25 cellular contexts compared by ENCODE assay signal in genomic region chr7:1487466-1487865, GRCh38. TPM values are rescaled to one million over a fixed set of nuclear protein-coding genes. Genes with fewer than 3 reads are reported as not detected.
DNase-seq lines count a peak whose midpoint lies in the region; ATAC-seq, FAIRE-seq and TF ChIP-seq lines count a peak whose summit lies in the region.
"Had no signal": no experiment of that assay in that cellular context is flagged by ENCODE, and none has a peak within 500 bp of the region (broad histone marks: within the 10 kb centered on the region; RNA-seq: fewer than 3 reads in every experiment).

No MANE protein-coding gene starts in this region.

- DNase-seq in HepG2 (ENCODE audit: low spot score) (no peak), right lobe of liver (no peak), neuronal stem cell (ENCODE audit: low spot score) (no peak), urothelium cell line (ENCODE audit: low spot score) (no peak), D341Med (ENCODE audit: low spot score) (no peak)
- no peak for DNase-seq in activated CD4-positive, alpha-beta T cell treated with anti-CD3 and anti-CD28 coated beads for 1 hour
- DNase-seq: AML-193; Caco-2; Calu3; CD4-positive, alpha-beta T cell; CD8-positive, alpha-beta T cell; DMS 273 treated with DMSO at 0.1 percent for 48 hours; DMS153; DMS53; DMS79; DND-41; EL; GDM1 had no signal

- H3K79me2 ChIP-seq in HepG2 (ENCODE audit: insufficient read depth, low read length): no peaks in the 10 kb centered on the region

- no peak overlapping the region for H2BK120ac ChIP-seq in neuronal stem cell (ENCODE audit: low read depth, low read length)

- no peak overlapping the region for H3K14ac ChIP-seq in neuronal stem cell (ENCODE audit: low read length)

- no peak for ATAC-seq in HepG2
- no peak for ATAC-seq in right lobe of liver
- ATAC-seq: A549; CD8-positive, alpha-beta T cell; GM12878 had no signal

- in situ Hi-C loops in HepG2 (cut with HindIII; ENCODE audit: extremely low pct_ligation_motif_present, low pct_unique_long_range_greater_than_20kb): no loop called here

- H2BK5ac ChIP-seq in neuronal stem cell (ENCODE audit: low read length): no peak overlapping the region

- H2AFZ ChIP-seq in HepG2 (ENCODE audit: low read length): no peak overlapping the region
- no peak overlapping the region for H2AFZ ChIP-seq in neuronal stem cell (ENCODE audit: low read length)

- H2AK5ac ChIP-seq in neuronal stem cell (ENCODE audit: low read depth, low read length): no peak overlapping the region

- H3K4me2 ChIP-seq in HepG2 (ENCODE audit: low read depth, low read length) (no peak overlapping the region), neuronal stem cell (ENCODE audit: insufficient read depth, low read length, poor library complexity, severe bottlenecking) (no peak overlapping the region)
- H3K4me2 ChIP-seq: A549; BLaER1 treated with 17β-estradiol and CSF1 and Interleukin-3, amounts not matched to agents 10 nM and 100 nM had no signal

- TF ChIP-seq CTCF in HepG2 (CRISPR knock-in tag; IDR thresholded peaks at IDR 0.05) (no peak), right lobe of liver (IDR thresholded peaks at IDR 0.05) (no peak)

- no peak overlapping the region for H3K18ac ChIP-seq in neuronal stem cell (ENCODE audit: low read length)

- H3K4ac ChIP-seq in neuronal stem cell (ENCODE audit: low read length): no peak overlapping the region

- intact Hi-C loops in HepG2 (cut with micrococcal nuclease; ENCODE audit: unreplicated experiment) (no loop called here), right lobe of liver (cut with DNase I) (no loop called here)

- H4K8ac ChIP-seq in neuronal stem cell (ENCODE audit: low read depth, low read length): no peak overlapping the region

- peaks cover 26 to 55% of the 10 kb centered on the region in 2 experiments; a peak in 4 of 5 replicates for H3K36me3 ChIP-seq in HepG2 (replicated peaks in 1 of 2; ENCODE audit: control insufficient read depth in 1 of 2, insufficient read depth in 2 of 2, low read length in 2 of 2)
- H3K36me3 ChIP-seq in right lobe of liver: peaks cover 0 to 52% (median 6%) of the 10 kb centered on the region in 4 donors
- H3K36me3 ChIP-seq in neuronal stem cell (replicated peaks in 1 of 2; ENCODE audit: control insufficient read depth in 2 of 2, insufficient read depth in 2 of 2, low read length in 2 of 2): peaks cover 64 to 96% of the 10 kb centered on the region in 2 donors

- POLR2A ChIA-PET in HepG2 (lab: Yijun Ruan, JAX): no interaction called here

- no peak for TF ChIP-seq EP300 in HepG2 (IDR thresholded peaks at IDR 0.05; ENCODE audit: low read depth in 2 of 2, low read length in 2 of 2)
- no peak for TF ChIP-seq EP300 in HepG2 (CRISPR knock-in tag; IDR thresholded peaks at IDR 0.05; ENCODE audit: borderline replicate concordance)

- FAIRE-seq in HepG2 (lab: Jason Lieb, UNC) (no peak), urothelium cell line (lab: Jason Lieb, UNC) (peak; percentile 74)
- FAIRE-seq: A549, GM12878, GM12892, GM18507 had no signal

- H2BK12ac ChIP-seq in neuronal stem cell (ENCODE audit: low read length): no peak overlapping the region

- no peak overlapping the region for H3K4me3 ChIP-seq in HepG2 (replicated peaks in 1 of 3; ENCODE audit: insufficient read depth in 1 of 3, low read depth in 2 of 3, low read length in 3 of 3)
- H3K4me3 ChIP-seq in right lobe of liver: no peak overlapping the region
- no peak overlapping the region for H3K4me3 ChIP-seq in neuronal stem cell (ENCODE audit: low read length in 2 of 2)
- H3K4me3 ChIP-seq: A549; BLaER1 treated with 17β-estradiol and CSF1 and Interleukin-3, amounts not matched to agents 10 nM and 100 nM; GM12878 had no signal

- no peaks in the 10 kb centered on the region for H3K4me1 ChIP-seq in HepG2 (ENCODE audit: insufficient read depth, low read length)
- H3K4me1 ChIP-seq in right lobe of liver: no peaks in the 10 kb centered on the region
- no peaks in the 10 kb centered on the region for H3K4me1 ChIP-seq in neuronal stem cell (ENCODE audit: control insufficient read depth in 2 of 2, insufficient read depth in 1 of 2, low read depth in 1 of 2, low read length in 2 of 2)
- H3K4me1 ChIP-seq: A549; BLaER1 treated with 17β-estradiol and CSF1 and Interleukin-3, amounts not matched to agents 10 nM and 100 nM; Caco-2 had no signal

- H4K91ac ChIP-seq in neuronal stem cell (ENCODE audit: low read depth, low read length, poor library complexity): no peak overlapping the region

- WGBS in HepG2 (ENCODE audit: low lambda C conversion rate): 90% methylated on average over 2 of the region's 25 CpGs
- 100% methylated on average over 1 of the region's 25 CpGs for WGBS in right lobe of liver (ENCODE audit: insufficient coverage, low coverage, low lambda C conversion rate, missing lambda C conversion rate)
- WGBS in neuronal stem cell (ENCODE audit: extremely low coverage in 2 of 2, insufficient read length in 2 of 2, insufficient replicate concordance in 1 of 2), 2 donors: no CpG with 5 or more reads among the region's 25 CpGs

- CTCF ChIA-PET in HepG2 (lab: Yijun Ruan, JAX; ENCODE audit: low intra/inter-chr PET ratio, low total read pairs): no interaction called here

- H2BK15ac ChIP-seq in neuronal stem cell (ENCODE audit: low read length): no peak overlapping the region

- peaks cover 16% of the 10 kb centered on the region for H3K79me1 ChIP-seq in neuronal stem cell (ENCODE audit: low read depth, low read length)

- BruUV-seq in HepG2 (replicated peaks; lab: Mats Ljungman, UMichigan): no TSS peak

- no peak overlapping the region for H3K23ac ChIP-seq in neuronal stem cell (ENCODE audit: low read depth, low read length, poor library complexity)

- no peak overlapping the region for H3K9ac ChIP-seq in HepG2 (ENCODE audit: insufficient read depth, low read depth, low read length)
- H3K9ac ChIP-seq in neuronal stem cell (ENCODE audit: low read depth, low read length, poor library complexity): peak overlapping the region; percentile 44
- H3K9ac ChIP-seq: BLaER1 treated with 17β-estradiol and CSF1 and Interleukin-3, amounts not matched to agents 10 nM and 100 nM had no signal

- no peaks in the 10 kb centered on the region for H4K20me1 ChIP-seq in HepG2 (ENCODE audit: insufficient read depth, low read length)

- no peak for TF ChIP-seq RAD21 in HepG2 (CRISPR knock-in tag; IDR thresholded peaks at IDR 0.05)

- no peak overlapping the region for H3K27ac ChIP-seq in HepG2 (ENCODE audit: extremely low read length, insufficient read depth, low read length)
- no peak overlapping the region for H3K27ac ChIP-seq in right lobe of liver
- H3K27ac ChIP-seq in neuronal stem cell (replicated peaks; ENCODE audit: low read length): no peak overlapping the region
- H3K27ac ChIP-seq: 22Rv1; A549; BLaER1 treated with 17β-estradiol and CSF1 and Interleukin-3, amounts not matched to agents 10 nM and 100 nM; C4-2B had no signal

- H3K27me3 ChIP-seq in HepG2 (ENCODE audit: control insufficient read depth in 1 of 2, insufficient read depth in 2 of 2, low read length in 2 of 2) (no peaks in the 10 kb centered on the region), right lobe of liver (no peaks in the 10 kb centered on the region), neuronal stem cell (ENCODE audit: control insufficient read depth in 3 of 3, insufficient read depth in 3 of 3, low read depth in 1 of 3, low read length in 3 of 3) (no peaks in the 10 kb centered on the region)
- H3K27me3 ChIP-seq: BLaER1 treated with 17β-estradiol and CSF1 and Interleukin-3, amounts not matched to agents 10 nM and 100 nM had no signal

- TF ChIP-seq POLR2A in HepG2 (IDR thresholded peaks at IDR 0.05; ENCODE audit: insufficient read depth in 1 of 2, low read depth in 2 of 2, low read length in 2 of 2) (no peak), right lobe of liver (IDR thresholded peaks at IDR 0.05) (no peak)

- H3K9me3 ChIP-seq in HepG2 (ENCODE audit: low read length): no peaks in the 10 kb centered on the region
- no peaks in the 10 kb centered on the region for H3K9me3 ChIP-seq in right lobe of liver
- H3K9me3 ChIP-seq in neuronal stem cell (replicated peaks in 1 of 2; ENCODE audit: control insufficient read depth in 2 of 2, insufficient read depth in 1 of 2, low read depth in 1 of 2, low read length in 2 of 2): no peaks in the 10 kb centered on the region
- H3K9me3 ChIP-seq: A549; BLaER1 treated with 17β-estradiol and CSF1 and Interleukin-3, amounts not matched to agents 10 nM and 100 nM; Caco-2 had no signal

RNA-seq across cellular contexts. Expression of gene INTS1, which starts 16.7 kb away (rescaled TPM):
- total RNA-seq in HepG2 (2016; rRNA removed; fragmentation: Illumina TruSeq; extraction: Trizol): 17.3 and 29.0 TPM in 2 replicates
- total RNA-seq in HepG2 (2016; cell fraction: cytosol; rRNA removed; fragmentation: Illumina TruSeq; extraction: Trizol; ENCODE audit: low read depth): 5.1 and 5.5 TPM in 2 replicates
- total RNA-seq in HepG2 (2016; cell fraction: insoluble cytoplasmic fraction; rRNA removed; fragmentation: Illumina TruSeq; extraction: Trizol): 10.4 and 29.7 TPM in 2 replicates
- total RNA-seq in HepG2 (2016; cell fraction: membrane; rRNA removed; fragmentation: Illumina TruSeq; extraction: Trizol): 7.6 and 9.1 TPM in 2 replicates
- 41.5 and 48.7 TPM in 2 replicates for total RNA-seq in HepG2 (2016; cell fraction: nucleus; rRNA removed; fragmentation: Illumina TruSeq; extraction: Trizol)
- 13.7 and 18.2 TPM in 2 replicates for polyA plus RNA-seq in HepG2 (2011; rRNA removed)
- polyA plus RNA-seq in HepG2 (2011; cell fraction: cytosol; rRNA removed): 13.7 and 18.1 TPM in 2 replicates
- polyA plus RNA-seq in HepG2 (2011; cell fraction: nucleus; rRNA removed): 167 and 254 TPM in 2 replicates
- 20.5 and 22.5 TPM in 2 replicates for polyA plus RNA-seq in HepG2 (2012)
- 3.9 and 4.3 TPM in 2 replicates for polyA plus RNA-seq in HepG2 (2016; cell fraction: cytosol; fragmentation: Illumina TruSeq; extraction: Trizol; ENCODE audit: low read depth)
- 11.9 and 26.2 TPM in 2 replicates for polyA plus RNA-seq in HepG2 (2016; cell fraction: insoluble cytoplasmic fraction; fragmentation: Illumina TruSeq; extraction: Trizol; ENCODE audit: low read depth)
- polyA plus RNA-seq in HepG2 (2016; cell fraction: membrane; fragmentation: Illumina TruSeq; extraction: Trizol; ENCODE audit: low read depth): 6.0 and 6.1 TPM in 2 replicates
- polyA plus RNA-seq in HepG2 (2016; cell fraction: nucleus; fragmentation: Illumina TruSeq; extraction: Trizol; ENCODE audit: insufficient read depth, low read depth): 118 and 123 TPM in 2 replicates
- polyA minus RNA-seq in HepG2 (2011; rRNA and poly(A)+ RNA removed; ENCODE audit: low replicate concordance): 33.5 and 55.8 TPM in 2 replicates
- 18.4 and 23.7 TPM in 2 replicates for polyA minus RNA-seq in HepG2 (2011; cell fraction: cytosol; rRNA and poly(A)+ RNA removed)
- polyA minus RNA-seq in HepG2 (2011; cell fraction: nucleus; rRNA and poly(A)+ RNA removed): 25.5 and 29.1 TPM in 2 replicates
- total RNA-seq in right lobe of liver: 10 to 100 TPM; 30.1 to 49.6 (median 41.2) TPM
- 25.3 TPM for polyA plus RNA-seq in neuronal stem cell (2013, experiment 1 of 2)
- 24.4 TPM for polyA plus RNA-seq in neuronal stem cell (2013, experiment 2 of 2)

RNA-seq across cellular contexts. Expression of gene MICALL2, which starts 28.2 kb away (rescaled TPM):
- total RNA-seq in HepG2 (2016; rRNA removed; fragmentation: Illumina TruSeq; extraction: Trizol) (1.8 and 5.8 TPM in 2 replicates), right lobe of liver (10 to 100 TPM in 5 of 6 experiments, 1 to 10 TPM in 1; 8.2 to 23.8 (median 13.6) TPM)
- total RNA-seq in HepG2 (2016; cell fraction: cytosol; rRNA removed; fragmentation: Illumina TruSeq; extraction: Trizol; ENCODE audit: low read depth): 5.5 and 6.3 TPM in 2 replicates
- total RNA-seq in HepG2 (2016; cell fraction: insoluble cytoplasmic fraction; rRNA removed; fragmentation: Illumina TruSeq; extraction: Trizol): 2.1 and 6.3 TPM in 2 replicates
- 2.9 and 3.0 TPM in 2 replicates for total RNA-seq in HepG2 (2016; cell fraction: membrane; rRNA removed; fragmentation: Illumina TruSeq; extraction: Trizol)
- total RNA-seq in HepG2 (2016; cell fraction: nucleus; rRNA removed; fragmentation: Illumina TruSeq; extraction: Trizol): 7.9 and 10.2 TPM in 2 replicates
- 12.4 and 15.0 TPM in 2 replicates for polyA plus RNA-seq in HepG2 (2011; rRNA removed)
- 2.3 and 4.4 TPM in 2 replicates for polyA plus RNA-seq in HepG2 (2011; cell fraction: cytosol; rRNA removed)
- polyA plus RNA-seq in HepG2 (2011; cell fraction: nucleus; rRNA removed): 231 and 294 TPM in 2 replicates
- polyA plus RNA-seq in HepG2 (2012): 5.9 and 10.1 TPM in 2 replicates
- polyA plus RNA-seq in HepG2 (2016; cell fraction: cytosol; fragmentation: Illumina TruSeq; extraction: Trizol; ENCODE audit: low read depth): 1.1 and 1.7 TPM in 2 replicates
- polyA plus RNA-seq in HepG2 (2016; cell fraction: insoluble cytoplasmic fraction; fragmentation: Illumina TruSeq; extraction: Trizol; ENCODE audit: low read depth): 1.9 and 2.3 TPM in 2 replicates
- polyA plus RNA-seq in HepG2 (2016; cell fraction: membrane; fragmentation: Illumina TruSeq; extraction: Trizol; ENCODE audit: low read depth): 1.3 and 1.7 TPM in 2 replicates
- 32.1 and 32.9 TPM in 2 replicates for polyA plus RNA-seq in HepG2 (2016; cell fraction: nucleus; fragmentation: Illumina TruSeq; extraction: Trizol; ENCODE audit: insufficient read depth, low read depth)
- 17.6 and 22.4 TPM in 2 replicates for polyA minus RNA-seq in HepG2 (2011; rRNA and poly(A)+ RNA removed; ENCODE audit: low replicate concordance)
- 2.2 and 2.5 TPM in 2 replicates for polyA minus RNA-seq in HepG2 (2011; cell fraction: cytosol; rRNA and poly(A)+ RNA removed)
- 26.2 and 30.8 TPM in 2 replicates for polyA minus RNA-seq in HepG2 (2011; cell fraction: nucleus; rRNA and poly(A)+ RNA removed)
- polyA plus RNA-seq in neuronal stem cell (2013, experiment 1 of 2): 9.4 TPM
- polyA plus RNA-seq in neuronal stem cell (2013, experiment 2 of 2): 10.1 TPM

RNA-seq across cellular contexts. Expression of gene MAFK, which starts 43.0 kb away (rescaled TPM):
- total RNA-seq in HepG2 (2016; rRNA removed; fragmentation: Illumina TruSeq; extraction: Trizol): 9.2 and 10.4 TPM in 2 replicates
- 1.4 and 1.5 TPM in 2 replicates for total RNA-seq in HepG2 (2016; cell fraction: cytosol; rRNA removed; fragmentation: Illumina TruSeq; extraction: Trizol; ENCODE audit: low read depth)
- 8.1 and 11.1 TPM in 2 replicates for total RNA-seq in HepG2 (2016; cell fraction: insoluble cytoplasmic fraction; rRNA removed; fragmentation: Illumina TruSeq; extraction: Trizol)
- total RNA-seq in HepG2 (2016; cell fraction: membrane; rRNA removed; fragmentation: Illumina TruSeq; extraction: Trizol): 4.0 and 4.6 TPM in 2 replicates
- total RNA-seq in HepG2 (2016; cell fraction: nucleus; rRNA removed; fragmentation: Illumina TruSeq; extraction: Trizol): 6.5 TPM in 2 replicates
- 7.3 and 13.8 TPM in 2 replicates for polyA plus RNA-seq in HepG2 (2011; rRNA removed)
- 6.2 and 7.3 TPM in 2 replicates for polyA plus RNA-seq in HepG2 (2011; cell fraction: cytosol; rRNA removed)
- polyA plus RNA-seq in HepG2 (2011; cell fraction: nucleus; rRNA removed): 63.2 and 72.7 TPM in 2 replicates
- 15.2 and 31.6 TPM in 2 replicates for polyA plus RNA-seq in HepG2 (2012)
- polyA plus RNA-seq in HepG2 (2016; cell fraction: cytosol; fragmentation: Illumina TruSeq; extraction: Trizol; ENCODE audit: low read depth): 0.54 and 0.61 TPM in 2 replicates
- polyA plus RNA-seq in HepG2 (2016; cell fraction: insoluble cytoplasmic fraction; fragmentation: Illumina TruSeq; extraction: Trizol; ENCODE audit: low read depth): 6.5 and 8.2 TPM in 2 replicates
- polyA plus RNA-seq in HepG2 (2016; cell fraction: membrane; fragmentation: Illumina TruSeq; extraction: Trizol; ENCODE audit: low read depth): 1.9 TPM in 2 replicates
- 19.6 and 20.9 TPM in 2 replicates for polyA plus RNA-seq in HepG2 (2016; cell fraction: nucleus; fragmentation: Illumina TruSeq; extraction: Trizol; ENCODE audit: insufficient read depth, low read depth)
- 11.1 and 17.4 TPM in 2 replicates for polyA minus RNA-seq in HepG2 (2011; rRNA and poly(A)+ RNA removed; ENCODE audit: low replicate concordance)
- polyA minus RNA-seq in HepG2 (2011; cell fraction: cytosol; rRNA and poly(A)+ RNA removed): 12.7 and 12.8 TPM in 2 replicates
- 10.8 and 12.7 TPM in 2 replicates for polyA minus RNA-seq in HepG2 (2011; cell fraction: nucleus; rRNA and poly(A)+ RNA removed)
- 10 to 100 TPM in 4 of 6 experiments, 1 to 10 TPM in 2; 6.9 to 29.7 (median 13.1) TPM for total RNA-seq in right lobe of liver
- 4.4 TPM for polyA plus RNA-seq in neuronal stem cell (2013, experiment 1 of 2)
- polyA plus RNA-seq in neuronal stem cell (2013, experiment 2 of 2): 4.1 TPM
